Comparison of ENCODE assay signal across 11 cellular contexts in the genomic region with DNA sequence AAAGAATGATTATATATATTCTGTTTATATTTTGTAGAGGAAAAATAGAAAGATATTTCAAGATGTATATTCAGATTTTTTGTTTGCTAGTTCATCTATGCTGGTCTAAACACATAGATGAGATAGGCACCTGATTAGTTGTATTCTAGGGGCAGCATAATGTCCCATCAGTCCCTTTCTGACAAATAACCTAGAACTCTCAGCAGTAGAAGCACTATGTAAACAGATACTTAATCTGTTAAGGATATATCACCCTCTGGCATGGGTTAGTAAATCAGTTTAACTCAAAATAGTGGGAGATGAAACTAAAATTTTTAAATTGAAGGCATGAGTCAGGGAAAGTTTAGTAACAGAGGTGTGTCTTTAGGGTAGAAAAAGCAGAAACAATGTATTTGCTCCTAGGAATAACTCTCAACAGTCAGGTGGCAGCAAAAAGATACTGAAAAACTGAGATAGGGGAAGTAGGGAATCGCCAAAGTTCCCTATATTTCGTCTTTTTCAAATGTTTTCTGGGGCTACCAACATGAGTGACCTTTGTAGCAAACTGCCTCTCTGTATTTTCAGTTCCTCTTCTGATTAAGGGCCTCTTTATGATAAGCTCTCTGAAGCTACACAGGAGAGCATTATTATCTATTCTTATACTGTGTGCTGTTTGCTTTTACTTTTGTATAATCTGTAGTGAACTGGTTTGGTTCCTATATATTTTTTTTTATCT. TPM values are rescaled to one million over a fixed set of nuclear protein-coding genes. Genes with fewer than 3 reads are reported as not detected.
DNase-seq lines count a peak whose midpoint lies in the region; ATAC-seq and TF ChIP-seq lines count a peak whose summit lies in the region.
"Had no signal": no experiment of that assay in that cellular context is flagged by ENCODE, and none has a peak within 500 bp of the region (broad histone marks: within the 10 kb centered on the region; RNA-seq: fewer than 3 reads in every experiment).

No MANE protein-coding gene starts in this region.

- DNase-seq in SIG-M5 treated with dmso at 0.1 percent for 504 hours (lab: John Stamatoyannopoulos, UW; ENCODE audit: unreplicated experiment) = peak; percentile 87
- no peak for DNase-seq in activated CD4-positive, alpha-beta T cell treated with anti-CD3 and anti-CD28 coated beads, Interleukin-2, amount 50 U/mL, for 1 hour
- no peak for DNase-seq in AG08395 (ENCODE audit: low spot score)
- no peak for DNase-seq in Peyer's patch
- no peak for DNase-seq in NCI-H1694 (lab: John Stamatoyannopoulos, UW)
- DNase-seq: activated CD8-positive, alpha-beta memory T cell treated with anti-CD3 and anti-CD28 coated beads, Interleukin-2, amount 50 U/mL, for 48 hours; NK-92 treated with Interleukin-12 subunit alpha and Interleukin-12 subunit beta, amount 100 ng/mL, for 24 hours; thyroid gland had no signal

- H3K4me3 ChIP-seq in Peyer's patch = no peak overlapping the region
- H3K4me3 ChIP-seq: thyroid gland had no signal

- no peaks in the 10 kb centered on the region for H3K36me3 ChIP-seq in Peyer's patch
- H3K36me3 ChIP-seq: thyroid gland had no signal

- no peak overlapping the region for H3K27ac ChIP-seq in Peyer's patch
- H3K27ac ChIP-seq: thyroid gland had no signal

- no peaks in the 10 kb centered on the region for H3K27me3 ChIP-seq in Peyer's patch
- H3K27me3 ChIP-seq: thyroid gland had no signal

- TF ChIP-seq CTCF in Peyer's patch (IDR thresholded peaks at IDR 0.05) = no peak

- no peaks in the 10 kb centered on the region for H3K9me3 ChIP-seq in Peyer's patch
- H3K9me3 ChIP-seq: thyroid gland had no signal

- no peaks in the 10 kb centered on the region for H3K4me1 ChIP-seq in Peyer's patch
- H3K4me1 ChIP-seq: thyroid gland had no signal

- TF ChIP-seq POLR2A in Peyer's patch (IDR thresholded peaks at IDR 0.05) = no peak

- peak; percentile 99 for ATAC-seq in GM18498 (IDR thresholded peaks at IDR 0.05; ENCODE audit: unreplicated experiment)
- ATAC-seq in GM21360 (IDR thresholded peaks at IDR 0.05; ENCODE audit: unreplicated experiment) = peak; percentile 96
- ATAC-seq in HG03108 (IDR thresholded peaks at IDR 0.05; ENCODE audit: unreplicated experiment) = peak; percentile 95

RNA-seq across cellular contexts. Expression of a gene that starts 5.7 kb away (rescaled TPM):
- not detected for total RNA-seq in Peyer's patch
